8 cellular contexts compared by ENCODE assay signal in genomic region chr11:64244966-64245365, GRCh38. TPM values are rescaled to one million over a fixed set of nuclear protein-coding genes. Genes with fewer than 3 reads are reported as not detected.
DNase-seq lines count a peak whose midpoint lies in the region; ATAC-seq lines count a peak whose summit lies in the region.

No MANE protein-coding gene starts in this region.

- H3K9me3 Mint-ChIP-seq in activated T-helper 1 cell treated with anti-CD3 and anti-CD28 coated beads, Interleukin-12 subunit alpha, Interleukin-12 subunit beta, Interleukin-2, Interleukin-4 antibody, amounts not matched to agents 30 ng/mL and 10 ng/mL and 1 ng/mL, durations not matched to agents 14 hours and 24 hours and 36 hours = no peaks in the 10 kb centered on the region
- H3K9me3 Mint-ChIP-seq in stimulated activated naive CD8-positive, alpha-beta T cell treated with anti-CD3 and anti-CD28 coated beads, Interleukin-15, amount 100 ng/mL, for 72 hours = no peaks in the 10 kb centered on the region

- H3K4me1 ChIP-seq in iPS-18a (ENCODE audit: control insufficient read depth, low read depth, low read length) = peaks cover 25% of the 10 kb centered on the region

- H3K27ac Mint-ChIP-seq in activated T-helper 1 cell treated with anti-CD3 and anti-CD28 coated beads, Interleukin-12 subunit alpha, Interleukin-12 subunit beta, Interleukin-2, Interleukin-4 antibody, amounts not matched to agents 30 ng/mL and 10 ng/mL and 1 ng/mL, durations not matched to agents 14 hours and 24 hours and 36 hours = peak overlapping the region; percentile 67
- peak overlapping the region; percentile 42 to 96 for H3K27ac Mint-ChIP-seq in stimulated activated naive CD8-positive, alpha-beta T cell treated with anti-CD3 and anti-CD28 coated beads, Interleukin-15, amount 100 ng/mL, for 72 hours

- peaks cover 13% of the 10 kb centered on the region for H3K36me3 ChIP-seq in iPS-18a (ENCODE audit: control insufficient read depth, low read depth, low read length)

- no peaks in the 10 kb centered on the region for H3K27me3 ChIP-seq in iPS-18a (ENCODE audit: control insufficient read depth, insufficient read depth, low read length)

- H3K36me3 Mint-ChIP-seq in activated T-helper 1 cell treated with anti-CD3 and anti-CD28 coated beads, Interleukin-12 subunit alpha, Interleukin-12 subunit beta, Interleukin-2, Interleukin-4 antibody, amounts not matched to agents 30 ng/mL and 10 ng/mL and 1 ng/mL, durations not matched to agents 14 hours and 24 hours and 36 hours (ENCODE audit: low read depth) = peaks cover 8% of the 10 kb centered on the region

- peak overlapping the region; percentile 97 for H3K4me3 ChIP-seq in iPS-18a (ENCODE audit: low read length)

- H3K27ac ChIP-seq in iPS-18a (ENCODE audit: low read length) = no peak overlapping the region

- H3K4me3 Mint-ChIP-seq in activated T-helper 1 cell treated with anti-CD3 and anti-CD28 coated beads, Interleukin-12 subunit alpha, Interleukin-12 subunit beta, Interleukin-2, Interleukin-4 antibody, amounts not matched to agents 30 ng/mL and 10 ng/mL and 1 ng/mL, durations not matched to agents 14 hours and 24 hours and 36 hours = peak overlapping the region; percentile 94
- peak overlapping the region; percentile 95 to 96 for H3K4me3 Mint-ChIP-seq in stimulated activated naive CD8-positive, alpha-beta T cell treated with anti-CD3 and anti-CD28 coated beads, Interleukin-15, amount 100 ng/mL, for 72 hours

- intact Hi-C loops in activated T-helper 1 cell treated with anti-CD3 and anti-CD28 coated beads, Interleukin-12 subunit alpha, Interleukin-12 subunit beta, Interleukin-2, Interleukin-4 antibody, amounts not matched to agents 30 ng/mL and 10 ng/mL and 1 ng/mL, durations not matched to agents 14 hours and 24 hours and 36 hours (cut with micrococcal nuclease) = loop anchor here (5.0 kb wide), 1 partner anchor 1653 kb away; the partner anchor contains the start of gene TUT1

- peaks cover 33% of the 10 kb centered on the region for H3K4me1 Mint-ChIP-seq in activated T-helper 1 cell treated with anti-CD3 and anti-CD28 coated beads, Interleukin-12 subunit alpha, Interleukin-12 subunit beta, Interleukin-2, Interleukin-4 antibody, amounts not matched to agents 30 ng/mL and 10 ng/mL and 1 ng/mL, durations not matched to agents 14 hours and 24 hours and 36 hours (ENCODE audit: low read depth)
- H3K4me1 Mint-ChIP-seq in stimulated activated naive CD8-positive, alpha-beta T cell treated with anti-CD3 and anti-CD28 coated beads, Interleukin-15, amount 100 ng/mL, for 72 hours = peaks cover 65% of the 10 kb centered on the region

- no peaks in the 10 kb centered on the region for H3K9me3 ChIP-seq in iPS-18a (ENCODE audit: control insufficient read depth, low read depth, low read length)

- peaks cover 1% of the 10 kb centered on the region for H3K27me3 Mint-ChIP-seq in activated T-helper 1 cell treated with anti-CD3 and anti-CD28 coated beads, Interleukin-12 subunit alpha, Interleukin-12 subunit beta, Interleukin-2, Interleukin-4 antibody, amounts not matched to agents 30 ng/mL and 10 ng/mL and 1 ng/mL, durations not matched to agents 14 hours and 24 hours and 36 hours (ENCODE audit: insufficient read depth)
- H3K27me3 Mint-ChIP-seq in stimulated activated naive CD8-positive, alpha-beta T cell treated with anti-CD3 and anti-CD28 coated beads, Interleukin-15, amount 100 ng/mL, for 72 hours = no peaks in the 10 kb centered on the region

- no peak for ATAC-seq in stimulated activated naive CD8-positive, alpha-beta T cell treated with anti-CD3 and anti-CD28 coated beads, Interleukin-15, amount 100 ng/mL, for 72 hours
- ATAC-seq in HG03342 (IDR thresholded peaks at IDR 0.05; ENCODE audit: unreplicated experiment) (no peak), GM18519 (IDR thresholded peaks at IDR 0.05; ENCODE audit: low FRiP score, unreplicated experiment) (no peak)

- DNase-seq in DMS53 (lab: John Stamatoyannopoulos, UW) = peak; percentile 46
- no peak for DNase-seq in DMS53 treated with DMSO at 0.1 percent for 48 hours (lab: John Stamatoyannopoulos, UW; ENCODE audit: unreplicated experiment)
- DNase-seq in activated T-helper 1 cell treated with anti-CD3 and anti-CD28 coated beads, Interleukin-12 subunit alpha, Interleukin-12 subunit beta, Interleukin-2, Interleukin-4 antibody, amounts not matched to agents 30 ng/mL and 10 ng/mL and 1 ng/mL, durations not matched to agents 14 hours and 24 hours and 36 hours (ENCODE audit: low spot score) = no peak
- DNase-seq in stimulated activated naive CD8-positive, alpha-beta T cell treated with anti-CD3 and anti-CD28 coated beads, Interleukin-15, amount 100 ng/mL, for 72 hours = no peak
- DNase-seq in NCI-H69 (lab: John Stamatoyannopoulos, UW) = no peak

- no peak overlapping the region for H3K9ac ChIP-seq in iPS-18a (ENCODE audit: low read length)

RNA-seq across cellular contexts. Expression of gene PPP1R14B, which starts 1.8 kb away (rescaled TPM):
- 238 and 248 TPM in 2 replicates for total RNA-seq in activated T-helper 1 cell treated with anti-CD3 and anti-CD28 coated beads, Interleukin-12 subunit alpha, Interleukin-12 subunit beta, Interleukin-2, Interleukin-4 antibody, amounts not matched to agents 30 ng/mL and 10 ng/mL and 1 ng/mL, durations not matched to agents 14 hours and 24 hours and 36 hours

RNA-seq across cellular contexts. Expression of gene FKBP2, which starts 4.1 kb away (rescaled TPM):
- 32.6 and 34.3 TPM in 2 replicates for total RNA-seq in activated T-helper 1 cell treated with anti-CD3 and anti-CD28 coated beads, Interleukin-12 subunit alpha, Interleukin-12 subunit beta, Interleukin-2, Interleukin-4 antibody, amounts not matched to agents 30 ng/mL and 10 ng/mL and 1 ng/mL, durations not matched to agents 14 hours and 24 hours and 36 hours

RNA-seq across cellular contexts. Expression of gene PLCB3, which starts 6.4 kb away (rescaled TPM):
- total RNA-seq in activated T-helper 1 cell treated with anti-CD3 and anti-CD28 coated beads, Interleukin-12 subunit alpha, Interleukin-12 subunit beta, Interleukin-2, Interleukin-4 antibody, amounts not matched to agents 30 ng/mL and 10 ng/mL and 1 ng/mL, durations not matched to agents 14 hours and 24 hours and 36 hours = 13.4 and 14.2 TPM in 2 replicates

RNA-seq across cellular contexts. Expression of gene VEGFB, which starts 10.6 kb away (rescaled TPM):
- 55.5 and 60.2 TPM in 2 replicates for total RNA-seq in activated T-helper 1 cell treated with anti-CD3 and anti-CD28 coated beads, Interleukin-12 subunit alpha, Interleukin-12 subunit beta, Interleukin-2, Interleukin-4 antibody, amounts not matched to agents 30 ng/mL and 10 ng/mL and 1 ng/mL, durations not matched to agents 14 hours and 24 hours and 36 hours

RNA-seq across cellular contexts. Expression of gene DNAJC4, which starts 14.6 kb away (rescaled TPM):
- total RNA-seq in activated T-helper 1 cell treated with anti-CD3 and anti-CD28 coated beads, Interleukin-12 subunit alpha, Interleukin-12 subunit beta, Interleukin-2, Interleukin-4 antibody, amounts not matched to agents 30 ng/mL and 10 ng/mL and 1 ng/mL, durations not matched to agents 14 hours and 24 hours and 36 hours = 18.4 and 19.8 TPM in 2 replicates
